Comparison of ENCODE assay signal across 1 cellular context in the genomic region with DNA sequence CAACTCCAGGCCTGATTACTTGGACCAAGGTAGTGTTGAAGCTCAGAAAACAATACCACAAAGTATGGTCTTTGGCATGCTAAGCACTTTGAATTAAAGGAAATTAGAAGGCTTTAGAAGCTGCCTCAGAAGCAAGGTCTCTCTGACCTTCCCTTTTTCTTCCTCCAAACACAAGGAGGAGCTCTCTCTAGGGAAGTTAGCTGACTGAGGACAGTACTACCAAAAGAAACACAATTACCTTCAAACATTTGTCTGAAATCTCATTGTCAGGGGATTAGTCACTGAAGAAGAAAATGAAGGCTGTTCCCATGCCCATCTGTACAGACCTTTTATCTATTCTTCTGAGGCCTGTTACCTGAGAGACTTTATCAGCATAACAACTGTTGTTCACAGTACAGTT.
TF ChIP-seq lines count a peak whose summit lies in the region.

No MANE protein-coding gene starts in this region.

TF ChIP-seq in IMR-90, 13 proteins besides CTCF, POLR2A, EP300 and RAD21 (continued from another document):
- TF ChIP-seq, protein P1, sequence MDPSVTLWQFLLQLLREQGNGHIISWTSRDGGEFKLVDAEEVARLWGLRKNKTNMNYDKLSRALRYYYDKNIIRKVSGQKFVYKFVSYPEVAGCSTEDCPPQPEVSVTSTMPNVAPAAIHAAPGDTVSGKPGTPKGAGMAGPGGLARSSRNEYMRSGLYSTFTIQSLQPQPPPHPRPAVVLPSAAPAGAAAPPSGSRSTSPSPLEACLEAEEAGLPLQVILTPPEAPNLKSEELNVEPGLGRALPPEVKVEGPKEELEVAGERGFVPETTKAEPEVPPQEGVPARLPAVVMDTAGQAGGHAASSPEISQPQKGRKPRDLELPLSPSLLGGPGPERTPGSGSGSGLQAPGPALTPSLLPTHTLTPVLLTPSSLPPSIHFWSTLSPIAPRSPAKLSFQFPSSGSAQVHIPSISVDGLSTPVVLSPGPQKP (IDR thresholded peaks at IDR 0.05; ENCODE audit: borderline replicate concordance, low read depth, low read length) = no peak
- TF ChIP-seq MAZ (IDR thresholded peaks at IDR 0.05; ENCODE audit: borderline replicate concordance, low read depth, low read length) (no peak), MXI1 (IDR thresholded peaks at IDR 0.05; ENCODE audit: borderline replicate concordance, low read depth, low read length) (no peak), BHLHE40 (IDR thresholded peaks at IDR 0.05; ENCODE audit: low read depth, low read length) (no peak)
